Comparison of ENCODE assay signal across 8 cellular contexts in the genomic region with DNA sequence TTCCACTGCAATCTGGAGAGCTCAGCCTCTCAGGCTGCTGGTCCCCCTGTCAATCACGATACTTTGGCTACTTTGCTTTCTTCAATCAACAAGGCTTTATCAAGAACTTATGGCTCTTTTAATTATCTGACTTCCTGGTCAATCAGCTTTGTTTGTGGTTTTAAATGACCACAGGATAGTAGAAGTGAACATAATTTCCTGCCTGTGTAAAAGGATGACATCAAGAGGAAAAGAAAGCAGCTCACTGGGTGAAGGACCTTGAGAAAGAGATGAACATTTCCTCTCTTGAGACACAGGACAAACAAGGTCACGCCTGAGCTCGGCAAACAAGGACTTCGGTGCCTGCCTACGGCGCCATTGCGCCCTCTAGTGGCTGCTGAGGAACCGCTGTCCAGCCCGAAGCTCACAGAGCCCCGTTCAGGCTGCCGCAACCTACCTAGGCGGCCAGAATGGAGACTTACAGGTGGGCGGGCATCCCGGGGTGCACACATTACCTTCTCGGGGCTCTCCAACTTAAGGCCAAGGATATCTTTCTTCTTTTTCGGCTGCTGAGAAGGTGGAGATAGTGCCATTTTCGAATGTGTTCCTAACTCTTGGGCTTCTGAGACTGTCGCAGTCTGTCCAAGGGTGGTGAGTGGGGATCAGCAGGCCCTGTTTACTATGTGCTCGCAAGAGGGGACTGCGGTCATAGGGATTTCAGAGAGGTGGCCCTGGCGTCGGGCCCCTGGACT. TPM values are rescaled to one million over a fixed set of nuclear protein-coding genes. Genes with fewer than 3 reads are reported as not detected.
DNase-seq lines count a peak whose midpoint lies in the region; ATAC-seq and TF ChIP-seq lines count a peak whose summit lies in the region.

No MANE protein-coding gene starts in this region.

- H2BK120ac ChIP-seq in neuronal stem cell (ENCODE audit: low read depth, low read length) = no peak overlapping the region

- no peak for TF ChIP-seq EP300 in stomach (IDR thresholded peaks at IDR 0.05)

- WGBS in neuronal stem cell (ENCODE audit: extremely low coverage in 2 of 2, insufficient read length in 2 of 2, insufficient replicate concordance in 1 of 2), 2 donors = no CpG with 5 or more reads among the region's 22 CpGs
- 8 to 14% (median 11%) methylated on average over 22 of the region's 22 CpGs for WGBS in stomach, 5 donors

- H3K27me3 Mint-ChIP-seq in activated T-helper 2 cell treated with anti-CD3 and anti-CD28 coated beads, Interferon-gamma antibody, Interleukin-2, Interleukin-4, amounts not matched to agents 10 μg/mL and 5 μg/mL and 100 μg/mL, durations not matched to agents 14 hours and 24 hours and 36 hours (ENCODE audit: low read depth) = no peaks in the 10 kb centered on the region

- peak overlapping the region; percentile 40 for H3K27ac Mint-ChIP-seq in activated T-helper 2 cell treated with anti-CD3 and anti-CD28 coated beads, Interferon-gamma antibody, Interleukin-2, Interleukin-4, amounts not matched to agents 10 μg/mL and 5 μg/mL and 100 μg/mL, durations not matched to agents 14 hours and 24 hours and 36 hours

- H3K18ac ChIP-seq in neuronal stem cell (ENCODE audit: low read length) = no peak overlapping the region

- DNase-seq in DMS79 treated with DMSO at 0.1 percent for 48 hours (lab: John Stamatoyannopoulos, UW) = peak; percentile 54
- DNase-seq in KBM-7 = peak; percentile 88
- peak; percentile 69 for DNase-seq in RWPE1 (ENCODE audit: low spot score)
- peak; percentile 77 for DNase-seq in activated T-helper 2 cell treated with anti-CD3 and anti-CD28 coated beads, Interferon-gamma antibody, Interleukin-2, Interleukin-4, amounts not matched to agents 10 μg/mL and 5 μg/mL and 100 μg/mL, durations not matched to agents 14 hours and 24 hours and 36 hours (ENCODE audit: low spot score)
- peak; percentile 94 for DNase-seq in fibroblast of the conjunctiva (ENCODE audit: low read depth)
- peak; percentile 74 for DNase-seq in neuronal stem cell (ENCODE audit: low spot score)
- DNase-seq in stomach = peak; percentile 93

- no peak overlapping the region for H4K8ac ChIP-seq in neuronal stem cell (ENCODE audit: low read depth, low read length)

- POLR2A ChIA-PET in RWPE1 (lab: Yijun Ruan, JAX; ENCODE audit: low non-redundant PET) = interaction anchor here (1.2 kb wide), 1 partner anchor 99 kb away, joined by 3 read pairs; no protein-coding TSS in a partner anchor

- peak; percentile 96 for TF ChIP-seq CTCF in RWPE1 (conservative IDR thresholded peaks at IDR 0.05; ENCODE audit: low read depth)
- TF ChIP-seq CTCF in stomach (IDR thresholded peaks at IDR 0.05) = peak in 5 of 7 experiments; percentile 85 to 98 (median 95)

- no peaks in the 10 kb centered on the region for H3K9me3 ChIP-seq in neuronal stem cell (replicated peaks in 1 of 2; ENCODE audit: control insufficient read depth in 2 of 2, insufficient read depth in 1 of 2, low read depth in 1 of 2, low read length in 2 of 2)
- H3K9me3 ChIP-seq in stomach = no peaks in the 10 kb centered on the region

- no peak overlapping the region for H2AK5ac ChIP-seq in neuronal stem cell (ENCODE audit: low read depth, low read length)

- H3K14ac ChIP-seq in neuronal stem cell (ENCODE audit: low read length) = no peak overlapping the region

- peaks cover 29% of the 10 kb centered on the region for H3K4me1 Mint-ChIP-seq in activated T-helper 2 cell treated with anti-CD3 and anti-CD28 coated beads, Interferon-gamma antibody, Interleukin-2, Interleukin-4, amounts not matched to agents 10 μg/mL and 5 μg/mL and 100 μg/mL, durations not matched to agents 14 hours and 24 hours and 36 hours (ENCODE audit: low read depth)

- H2BK15ac ChIP-seq in neuronal stem cell (ENCODE audit: low read length) = no peak overlapping the region

- no peak overlapping the region for H3K4me2 ChIP-seq in neuronal stem cell (ENCODE audit: insufficient read depth, low read length, poor library complexity, severe bottlenecking)

- no peak overlapping the region for H3K4me3 ChIP-seq in neuronal stem cell (ENCODE audit: low read length in 2 of 2)
- no peak overlapping the region for H3K4me3 ChIP-seq in stomach

- intact Hi-C loops in activated T-helper 2 cell treated with anti-CD3 and anti-CD28 coated beads, Interferon-gamma antibody, Interleukin-2, Interleukin-4, amounts not matched to agents 10 μg/mL and 5 μg/mL and 100 μg/mL, durations not matched to agents 14 hours and 24 hours and 36 hours (cut with micrococcal nuclease) = loop anchor here (1.0 to 5.0 kb wide), 6 partner anchors 114 to 419 kb away; a partner anchor contains a TSS
- intact Hi-C loops in stomach (cut with DNase I; ENCODE audit: low total_unique reads) = no loop called here

- H3K4me1 ChIP-seq in neuronal stem cell (ENCODE audit: control insufficient read depth in 2 of 2, insufficient read depth in 1 of 2, low read depth in 1 of 2, low read length in 2 of 2) (no peaks in the 10 kb centered on the region), stomach (peaks cover 9 to 32% (median 19%) of the 10 kb centered on the region in 4 donors)

- TF ChIP-seq POLR2A in stomach (IDR thresholded peaks at IDR 0.05) = no peak

- no peak overlapping the region for H3K27ac ChIP-seq in RWPE1
- no peak overlapping the region for H3K27ac ChIP-seq in neuronal stem cell (replicated peaks; ENCODE audit: low read length)
- H3K27ac ChIP-seq in stomach = peak overlapping the region; percentile 45 to 84 (median 77)

- H3K36me3 ChIP-seq in neuronal stem cell (replicated peaks in 1 of 2; ENCODE audit: control insufficient read depth in 2 of 2, insufficient read depth in 2 of 2, low read length in 2 of 2) (no peaks in the 10 kb centered on the region), stomach (no peaks in the 10 kb centered on the region)

- no peaks in the 10 kb centered on the region for H3K36me3 Mint-ChIP-seq in activated T-helper 2 cell treated with anti-CD3 and anti-CD28 coated beads, Interferon-gamma antibody, Interleukin-2, Interleukin-4, amounts not matched to agents 10 μg/mL and 5 μg/mL and 100 μg/mL, durations not matched to agents 14 hours and 24 hours and 36 hours (ENCODE audit: low read depth)

- H3K9ac ChIP-seq in neuronal stem cell (ENCODE audit: low read depth, low read length, poor library complexity) = no peak overlapping the region

- H3K4me3 Mint-ChIP-seq in activated T-helper 2 cell treated with anti-CD3 and anti-CD28 coated beads, Interferon-gamma antibody, Interleukin-2, Interleukin-4, amounts not matched to agents 10 μg/mL and 5 μg/mL and 100 μg/mL, durations not matched to agents 14 hours and 24 hours and 36 hours (ENCODE audit: low read depth) = no peak overlapping the region

- no peak overlapping the region for H4K91ac ChIP-seq in neuronal stem cell (ENCODE audit: low read depth, low read length, poor library complexity)

- H3K79me1 ChIP-seq in neuronal stem cell (ENCODE audit: low read depth, low read length) = peaks cover 2% of the 10 kb centered on the region

- no peak overlapping the region for H2BK12ac ChIP-seq in neuronal stem cell (ENCODE audit: low read length)

- peak overlapping the region; percentile 57 for H2AFZ ChIP-seq in neuronal stem cell (ENCODE audit: low read length)

- ATAC-seq in GM21723 (IDR thresholded peaks at IDR 0.05; ENCODE audit: unreplicated experiment) = peak; percentile 87

- in situ Hi-C loops in KBM-7 (cut with MboI; ENCODE audit: low pct_unique_long_range_greater_than_20kb, low sequenced_read_pairs) = no loop called here

- CTCF ChIA-PET in RWPE1 (lab: Yijun Ruan, JAX) = interaction anchor here (0.5 to 2.2 kb wide), 20 partner anchors 10 to 715 kb away, joined by 3 to 19 read pairs (median 4); a partner anchor contains a TSS

- H2BK5ac ChIP-seq in neuronal stem cell (ENCODE audit: low read length) = no peak overlapping the region

- H3K27me3 ChIP-seq in neuronal stem cell (ENCODE audit: control insufficient read depth in 3 of 3, insufficient read depth in 3 of 3, low read depth in 1 of 3, low read length in 3 of 3) = no peaks in the 10 kb centered on the region
- no peaks in the 10 kb centered on the region for H3K27me3 ChIP-seq in stomach

- no peaks in the 10 kb centered on the region for H3K9me3 Mint-ChIP-seq in activated T-helper 2 cell treated with anti-CD3 and anti-CD28 coated beads, Interferon-gamma antibody, Interleukin-2, Interleukin-4, amounts not matched to agents 10 μg/mL and 5 μg/mL and 100 μg/mL, durations not matched to agents 14 hours and 24 hours and 36 hours

- H3K4ac ChIP-seq in neuronal stem cell (ENCODE audit: low read length) = no peak overlapping the region

- no peak overlapping the region for H3K23ac ChIP-seq in neuronal stem cell (ENCODE audit: low read depth, low read length, poor library complexity)

RNA-seq across cellular contexts. Expression of a gene that starts 54.0 kb away (rescaled TPM):
- total RNA-seq in activated T-helper 2 cell treated with anti-CD3 and anti-CD28 coated beads, Interferon-gamma antibody, Interleukin-2, Interleukin-4, amounts not matched to agents 10 μg/mL and 5 μg/mL and 100 μg/mL, durations not matched to agents 14 hours and 24 hours and 36 hours = not detected in 2 replicates
- polyA plus RNA-seq in neuronal stem cell (2013, experiment 1 of 2) = not detected
- not detected for polyA plus RNA-seq in neuronal stem cell (2013, experiment 2 of 2)
- 1 to 10 TPM in 3 of 5 donors, not detected in 2; 2.2 to 4.3 (median 2.9) TPM for total RNA-seq in stomach
- 1 to 10 TPM in 2 of 3 donors, under 1 TPM in 1; 0.61 to 2.6 (median 1.2) TPM for polyA plus RNA-seq in stomach

Comparison
In these comparisons a context has a peak if more than half of its experiments do, and no peak if none do; other contexts are left out.
1. H3K27ac ChIP-seq: peak in stomach (5 of 5); none in RWPE1 (single experiment) and neuronal stem cell (single experiment).
2. Peak in every context shown above with its lines, with median percentiles within 50 percentile points of each other: DNase-seq.